In genomic region chr22:24142241-24142640, GRCh38 we compare ENCODE assay signal across 13 cellular contexts. TPM values are rescaled to one million over a fixed set of nuclear protein-coding genes. Genes with fewer than 3 reads are reported as not detected.
DNase-seq lines count a peak whose midpoint lies in the region; ATAC-seq and TF ChIP-seq lines count a peak whose summit lies in the region.
"Had no signal": no experiment of that assay in that cellular context is flagged by ENCODE, and none has a peak within 500 bp of the region (broad histone marks: within the 10 kb centered on the region; RNA-seq: fewer than 3 reads in every experiment).

No MANE protein-coding gene starts in this region.

- no peaks in the 10 kb centered on the region for H3K27me3 Mint-ChIP-seq in activated naive CD4-positive, alpha-beta T cell treated with anti-CD3 and anti-CD28 coated beads for 36 hours (ENCODE audit: low read depth)

- no peak overlapping the region for H2AFZ ChIP-seq in PC-3 (ENCODE audit: low read length)

- no peak overlapping the region for H3K4me3 Mint-ChIP-seq in activated naive CD4-positive, alpha-beta T cell treated with anti-CD3 and anti-CD28 coated beads for 36 hours
- no peak overlapping the region for H3K4me3 Mint-ChIP-seq in stimulated activated effector memory CD8-positive, alpha-beta T cell treated with anti-CD3 and anti-CD28 coated beads, Interleukin-12 subunit alpha, Interleukin-12 subunit beta, amount 100 ng/mL, for 72 hours

- CTCF ChIA-PET in activated naive CD4-positive, alpha-beta T cell treated with anti-CD3 and anti-CD28 coated beads for 36 hours (lab: Charles Lee), result interaction anchor here (3.4 kb wide), 1 partner anchor 15 kb away, joined by 12 read pairs; no protein-coding TSS in a partner anchor
- CTCF ChIA-PET in PC-3 (lab: Charles Lee), result no interaction called here

- peaks cover 13% of the 10 kb centered on the region for H3K36me3 Mint-ChIP-seq in activated naive CD4-positive, alpha-beta T cell treated with anti-CD3 and anti-CD28 coated beads for 36 hours (ENCODE audit: low read depth)
- peaks cover 15% of the 10 kb centered on the region for H3K36me3 Mint-ChIP-seq in stimulated activated effector memory CD8-positive, alpha-beta T cell treated with anti-CD3 and anti-CD28 coated beads, Interleukin-12 subunit alpha, Interleukin-12 subunit beta, amount 100 ng/mL, for 72 hours

- H3K4me2 ChIP-seq in PC-3 (ENCODE audit: low read length), result no peak overlapping the region

- peaks cover 64% of the 10 kb centered on the region for H3K4me1 Mint-ChIP-seq in activated naive CD4-positive, alpha-beta T cell treated with anti-CD3 and anti-CD28 coated beads for 36 hours (ENCODE audit: low read depth)
- peaks cover 57% of the 10 kb centered on the region for H3K4me1 Mint-ChIP-seq in stimulated activated effector memory CD8-positive, alpha-beta T cell treated with anti-CD3 and anti-CD28 coated beads, Interleukin-12 subunit alpha, Interleukin-12 subunit beta, amount 100 ng/mL, for 72 hours

- H3K9me2 ChIP-seq in PC-3 (replicated peaks; ENCODE audit: low read length), result no peaks in the 10 kb centered on the region

- BruUV-seq in PC-3 (replicated peaks; lab: Mats Ljungman, UMichigan), result no TSS peak

- no peaks in the 10 kb centered on the region for H3K27me3 ChIP-seq in PC-3 (ENCODE audit: low read length)

- peaks cover 29% of the 10 kb centered on the region for H3K4me1 ChIP-seq in PC-3 (ENCODE audit: insufficient read depth, low read length)

- H3K27ac ChIP-seq in PC-3 (ENCODE audit: low read length) (no peak overlapping the region; the same call in 1 of the 2 replicates), epithelial cell of prostate (peak overlapping the region; percentile 52)
- H3K27ac ChIP-seq: SK-N-MC, VCaP had no signal

- H3K4me3 ChIP-seq in PC-3 (ENCODE audit: low read length), result no peak overlapping the region
- H3K4me3 ChIP-seq: SK-N-MC had no signal

- H3F3A ChIP-seq in PC-3 (ENCODE audit: low read length, unreplicated experiment), result no peaks in the 10 kb centered on the region

- DNase-seq in activated naive CD4-positive, alpha-beta T cell treated with anti-CD3 and anti-CD28 coated beads for 36 hours, result no peak
- no peak for DNase-seq in activated naive CD4-positive, alpha-beta T cell (lab: John Stamatoyannopoulos, UW)
- DNase-seq in PC-3 (peak; percentile 11), epithelial cell of prostate (ENCODE audit: low read depth, low spot score) (no peak), NCI-H226 (no peak), H4 (ENCODE audit: low spot score) (no peak)
- DNase-seq in stimulated activated effector memory CD8-positive, alpha-beta T cell treated with anti-CD3 and anti-CD28 coated beads, Interleukin-12 subunit alpha, Interleukin-12 subunit beta, amount 100 ng/mL, for 72 hours (ENCODE audit: low spot score in 2 of 2), result no peak
- DNase-seq: amniotic stem cell, cortex of kidney had no signal

- no peak for ATAC-seq in PC-3
- ATAC-seq in stimulated activated effector memory CD8-positive, alpha-beta T cell treated with anti-CD3 and anti-CD28 coated beads, Interleukin-12 subunit alpha, Interleukin-12 subunit beta, amount 100 ng/mL, for 72 hours, result no peak
- no peak for ATAC-seq in HG03442 (IDR thresholded peaks at IDR 0.05; ENCODE audit: unreplicated experiment)
- ATAC-seq: sciatic nerve had no signal

- no peaks in the 10 kb centered on the region for H4K20me1 ChIP-seq in PC-3 (ENCODE audit: low read length)

- no peaks in the 10 kb centered on the region for H3K9me3 ChIP-seq in PC-3 (ENCODE audit: low read length)

- no peaks in the 10 kb centered on the region for H3K9me3 Mint-ChIP-seq in activated naive CD4-positive, alpha-beta T cell treated with anti-CD3 and anti-CD28 coated beads for 36 hours
- no peaks in the 10 kb centered on the region for H3K9me3 Mint-ChIP-seq in stimulated activated effector memory CD8-positive, alpha-beta T cell treated with anti-CD3 and anti-CD28 coated beads, Interleukin-12 subunit alpha, Interleukin-12 subunit beta, amount 100 ng/mL, for 72 hours

- POLR2A ChIA-PET in PC-3 (lab: Charles Lee; ENCODE audit: unreplicated experiment), result no interaction called here

- H3K27ac Mint-ChIP-seq in activated naive CD4-positive, alpha-beta T cell treated with anti-CD3 and anti-CD28 coated beads for 36 hours, result peak overlapping the region; percentile 66
- peak overlapping the region; percentile 48 for H3K27ac Mint-ChIP-seq in stimulated activated effector memory CD8-positive, alpha-beta T cell treated with anti-CD3 and anti-CD28 coated beads, Interleukin-12 subunit alpha, Interleukin-12 subunit beta, amount 100 ng/mL, for 72 hours

- no peak overlapping the region for H3K9ac ChIP-seq in PC-3 (ENCODE audit: low read length)

- intact Hi-C loops in activated naive CD4-positive, alpha-beta T cell treated with anti-CD3 and anti-CD28 coated beads for 36 hours (cut with micrococcal nuclease), result no loop called here
- intact Hi-C loops in PC-3 (cut with micrococcal nuclease), result no loop called here

- no peaks in the 10 kb centered on the region for H3K79me2 ChIP-seq in PC-3 (ENCODE audit: low read length)

- H3K36me3 ChIP-seq in PC-3 (ENCODE audit: low read depth, low read length), result no peaks in the 10 kb centered on the region

- no peak for TF ChIP-seq CTCF in PC-3 (conservative IDR thresholded peaks at IDR 0.05; ENCODE audit: low read depth, low read length)

RNA-seq across cellular contexts. Expression of gene SUSD2, which starts 39.0 kb away (rescaled TPM):
- under 1 TPM; 0.21 to 0.22 TPM for total RNA-seq in activated naive CD4-positive, alpha-beta T cell treated with anti-CD3 and anti-CD28 coated beads for 36 hours
- total RNA-seq in PC-3 (2014; rRNA removed), result 1.3 and 1.6 TPM in 2 replicates
- 0.12 and 0.37 TPM in 2 replicates for total RNA-seq in H4 (2014; rRNA removed; shearing (Covaris generic))
